In the genomic region with DNA sequence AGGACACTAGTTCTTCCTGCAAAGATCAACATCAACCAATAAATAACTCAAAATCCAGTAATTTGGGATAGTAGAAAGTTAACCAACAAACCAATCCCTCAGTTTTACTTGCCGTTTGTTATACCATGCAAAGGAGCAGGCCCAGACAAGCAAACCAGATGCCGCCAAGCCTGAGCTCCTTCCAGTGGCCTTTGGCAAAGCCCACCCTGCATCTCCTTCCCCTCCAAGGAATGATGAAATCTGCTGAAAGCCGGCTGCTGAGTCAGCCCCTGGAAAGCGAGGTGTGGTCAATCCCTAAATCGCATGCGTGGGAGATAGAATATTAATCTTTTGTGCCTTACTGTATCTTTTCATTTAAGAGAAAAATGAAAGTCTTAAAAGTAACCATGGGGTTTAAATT, we compare ENCODE assay signal across 7 cellular contexts.
A peak's percentile ranks its signal among the peaks of the same experiment; 100 is the strongest.
DNase-seq lines count a peak whose midpoint lies in the region; FAIRE-seq and TF ChIP-seq lines count a peak whose summit lies in the region.
"Not testable (repeated sequence)": the region's sequence is repeated elsewhere in the genome, so short reads cannot be mapped to it uniquely, and the experiment has no call there.

No MANE protein-coding gene starts in this region.

- peak overlapping the region in 2 of 3 experiments; percentile 96 for H3K27ac Mint-ChIP-seq in nephron

- H3K36me3 Mint-ChIP-seq in nephron (ENCODE audit: low read depth): not testable (repeated sequence)

- H3K27ac ChIP-seq in RWPE1: peak overlapping the region; percentile 84
- H3K27ac ChIP-seq in left ventricle myocardium inferior (replicated peaks): not testable (repeated sequence)

- not testable (repeated sequence) for H3K27me3 ChIP-seq in bronchial epithelial cell (ENCODE audit: control insufficient read depth, insufficient read depth, low read length); left ventricle myocardium inferior (ENCODE audit: low read depth)

- H3K36me3 ChIP-seq in bronchial epithelial cell (ENCODE audit: control insufficient read depth, insufficient read depth, low read length); left ventricle myocardium inferior: not testable (repeated sequence)

- H3K4me1 Mint-ChIP-seq in nephron: not testable (repeated sequence)

- H3K9me3 Mint-ChIP-seq in nephron: not testable (repeated sequence)

- H3K4me3 ChIP-seq in bronchial epithelial cell (ENCODE audit: low read depth, low read length); left ventricle myocardium inferior: not testable (repeated sequence)

- DNase-seq in AG09319 (ENCODE audit: extremely low read depth, low read depth): peak; percentile 45
- peak; percentile 49 for DNase-seq in GM03348 (ENCODE audit: low spot score)
- DNase-seq in RWPE1 (ENCODE audit: low spot score): peak; percentile 46
- peak; percentile 93 for DNase-seq in bronchial epithelial cell (ENCODE audit: low read depth)
- peak; percentile 16 for DNase-seq in fibroblast of peridontal ligament (ENCODE audit: extremely low read depth)
- DNase-seq in left ventricle myocardium inferior: peak; percentile 33

- not testable (repeated sequence) for TF ChIP-seq CTCF in AG09319 (IDR thresholded peaks at IDR 0.05; ENCODE audit: low read depth, low read length); RWPE1 (conservative IDR thresholded peaks at IDR 0.05; ENCODE audit: low read depth); bronchial epithelial cell (IDR thresholded peaks at IDR 0.05; ENCODE audit: insufficient read depth, low read length, severe bottlenecking); left ventricle myocardium inferior (IDR thresholded peaks at IDR 0.05; ENCODE audit: borderline replicate concordance); nephron (IDR thresholded peaks at IDR 0.05; ENCODE audit: unreplicated experiment in 3 of 3)

- not testable (repeated sequence) for H3K4me3 Mint-ChIP-seq in nephron

- CTCF ChIA-PET in RWPE1 (lab: Yijun Ruan, JAX): not testable (repeated sequence)

- POLR2A ChIA-PET in RWPE1 (lab: Yijun Ruan, JAX; ENCODE audit: low non-redundant PET): not testable (repeated sequence)

- intact Hi-C loops in left ventricle myocardium inferior (cut with micrococcal nuclease): not testable (repeated sequence)

- H3K9me3 ChIP-seq in left ventricle myocardium inferior (replicated peaks): not testable (repeated sequence)

- peak; percentile 95 for FAIRE-seq in bronchial epithelial cell (lab: Jason Lieb, UNC)

- H3K4me1 ChIP-seq in left ventricle myocardium inferior: not testable (repeated sequence)

- H3K27me3 Mint-ChIP-seq in nephron (ENCODE audit: low read depth): not testable (repeated sequence)

Comparison
In these comparisons a context has a peak if more than half of its experiments do, and no peak if none do; other contexts are left out.
1. DNase-seq: peak in every context shown above with its lines; median percentile 93 in bronchial epithelial cell; 49 in GM03348; 46 in RWPE1; 45 in AG09319; 33 in left ventricle myocardium inferior; 16 in fibroblast of peridontal ligament.